Comparison of ENCODE assay signal across 16 cellular contexts in genomic region chr6:42443312-42444075, GRCh38. TPM values are rescaled to one million over a fixed set of nuclear protein-coding genes. Genes with fewer than 3 reads are reported as not detected.
DNase-seq lines count a peak whose midpoint lies in the region; ATAC-seq and TF ChIP-seq lines count a peak whose summit lies in the region.
"Had no signal": no experiment of that assay in that cellular context is flagged by ENCODE, and none has a peak within 500 bp of the region (broad histone marks: within the 10 kb centered on the region; RNA-seq: fewer than 3 reads in every experiment).

No MANE protein-coding gene starts in this region.

- H3K36me3 Mint-ChIP-seq in activated T-cell treated with anti-CD3 and anti-CD28 coated beads, Interleukin-2, amount 50 U/mL, for 4 hours (ENCODE audit: insufficient read depth), result peaks cover 5% of the 10 kb centered on the region
- H3K36me3 Mint-ChIP-seq in stimulated activated effector memory CD8-positive, alpha-beta T cell treated with anti-CD3 and anti-CD28 coated beads, Interleukin-12 subunit alpha, Interleukin-12 subunit beta, amount 100 ng/mL, for 72 hours, result peaks cover 18% of the 10 kb centered on the region

- DNase-seq in activated T-cell treated with anti-CD3 and anti-CD28 coated beads, Interleukin-2, amount 50 U/mL, for 4 hours, result no peak
- DNase-seq in activated T-cell treated with anti-CD3 and anti-CD28 coated beads for 4 hours, result no peak
- DNase-seq in WERI-Rb-1, result peak; percentile 3
- no peak for DNase-seq in stimulated activated effector memory CD8-positive, alpha-beta T cell treated with anti-CD3 and anti-CD28 coated beads, Interleukin-12 subunit alpha, Interleukin-12 subunit beta, amount 100 ng/mL, for 72 hours (ENCODE audit: low spot score in 2 of 2)
- DNase-seq in DMS 273 treated with DMSO at 0.1 percent for 48 hours (lab: John Stamatoyannopoulos, UW), result no peak
- DNase-seq: cerebellar nuclear complex, DND-41, H7, islet precursor cell, NCI-H1092 treated with DMSO at 0.1 percent for 48 hours, NCI-H69, SHP77 had no signal

- peak overlapping the region; percentile 62 for H3K4me3 Mint-ChIP-seq in activated T-cell treated with anti-CD3 and anti-CD28 coated beads, Interleukin-2, amount 50 U/mL, for 4 hours
- peak overlapping the region; percentile 94 for H3K4me3 Mint-ChIP-seq in stimulated activated effector memory CD8-positive, alpha-beta T cell treated with anti-CD3 and anti-CD28 coated beads, Interleukin-12 subunit alpha, Interleukin-12 subunit beta, amount 100 ng/mL, for 72 hours

- no peak overlapping the region for H3K4me3 ChIP-seq in WERI-Rb-1 (ENCODE audit: low read depth, low read length)
- H3K4me3 ChIP-seq in gastroesophageal sphincter, result peak overlapping the region in 1 of 2 donors; percentile 15
- H3K4me3 ChIP-seq: skin epidermis had no signal

- H3K27me3 Mint-ChIP-seq in activated T-cell treated with anti-CD3 and anti-CD28 coated beads, Interleukin-2, amount 50 U/mL, for 4 hours (ENCODE audit: low read depth), result no peaks in the 10 kb centered on the region

- peaks cover 74% of the 10 kb centered on the region for H3K4me1 Mint-ChIP-seq in activated T-cell treated with anti-CD3 and anti-CD28 coated beads, Interleukin-2, amount 50 U/mL, for 4 hours (ENCODE audit: low read depth)
- peaks cover 79% of the 10 kb centered on the region for H3K4me1 Mint-ChIP-seq in stimulated activated effector memory CD8-positive, alpha-beta T cell treated with anti-CD3 and anti-CD28 coated beads, Interleukin-12 subunit alpha, Interleukin-12 subunit beta, amount 100 ng/mL, for 72 hours

- H3K27me3 ChIP-seq in WERI-Rb-1 (ENCODE audit: insufficient read depth, low read depth, severe bottlenecking) (no peaks in the 10 kb centered on the region), gastroesophageal sphincter (no peaks in the 10 kb centered on the region)

- TF ChIP-seq EP300 in gastroesophageal sphincter (IDR thresholded peaks at IDR 0.05), result no peak

- H3K36me3 ChIP-seq in WERI-Rb-1 (no peaks in the 10 kb centered on the region), gastroesophageal sphincter (no peaks in the 10 kb centered on the region)

- WGBS in gastroesophageal sphincter (ENCODE audit: low coverage in 1 of 2), 2 donors, result 34 to 48% methylated on average over 7 to 10 of the region's 11 CpGs

- ATAC-seq in activated T-cell treated with anti-CD3 and anti-CD28 coated beads, Interleukin-2, amount 50 U/mL, for 4 hours, result peak in 1 of 2 donors; percentile 12
- no peak for ATAC-seq in gastroesophageal sphincter
- peak; percentile 24 for ATAC-seq in stimulated activated effector memory CD8-positive, alpha-beta T cell treated with anti-CD3 and anti-CD28 coated beads, Interleukin-12 subunit alpha, Interleukin-12 subunit beta, amount 100 ng/mL, for 72 hours
- ATAC-seq in GM18868 (IDR thresholded peaks at IDR 0.05; ENCODE audit: unreplicated experiment), result no peak
- ATAC-seq in HG03045 (IDR thresholded peaks at IDR 0.05; ENCODE audit: unreplicated experiment), result no peak

- no peaks in the 10 kb centered on the region for H3K9me3 Mint-ChIP-seq in activated T-cell treated with anti-CD3 and anti-CD28 coated beads, Interleukin-2, amount 50 U/mL, for 4 hours
- H3K9me3 Mint-ChIP-seq in stimulated activated effector memory CD8-positive, alpha-beta T cell treated with anti-CD3 and anti-CD28 coated beads, Interleukin-12 subunit alpha, Interleukin-12 subunit beta, amount 100 ng/mL, for 72 hours, result no peaks in the 10 kb centered on the region

- peak overlapping the region; percentile 92 for H3K27ac Mint-ChIP-seq in stimulated activated effector memory CD8-positive, alpha-beta T cell treated with anti-CD3 and anti-CD28 coated beads, Interleukin-12 subunit alpha, Interleukin-12 subunit beta, amount 100 ng/mL, for 72 hours

- no peak for TF ChIP-seq POLR2A in gastroesophageal sphincter (IDR thresholded peaks at IDR 0.05)

- TF ChIP-seq CTCF in WERI-Rb-1 (IDR thresholded peaks at IDR 0.05; ENCODE audit: low read depth, low read length) (no peak), gastroesophageal sphincter (IDR thresholded peaks at IDR 0.05) (no peak)

- peaks cover 10 to 73% (median 18%) of the 10 kb centered on the region in 3 donors for H3K4me1 ChIP-seq in gastroesophageal sphincter

- no peaks in the 10 kb centered on the region for H3K9me3 ChIP-seq in WERI-Rb-1 (ENCODE audit: severe bottlenecking)
- H3K9me3 ChIP-seq in gastroesophageal sphincter, result no peaks in the 10 kb centered on the region

- H3K27ac ChIP-seq in WERI-Rb-1 (no peak overlapping the region), gastroesophageal sphincter (peak overlapping the region in 3 of 4 donors; percentile 76 to 84 (median 78))

RNA-seq across cellular contexts. Expression of gene TRERF1, which starts 8.2 kb away (rescaled TPM):
- total RNA-seq in activated T-cell treated with anti-CD3 and anti-CD28 coated beads, Interleukin-2, amount 50 U/mL, for 4 hours, result 1 to 10 TPM; 8.9 to 9.4 (median 9.0) TPM
- 1 to 10 TPM; 3.2 to 7.4 (median 5.4) TPM for total RNA-seq in gastroesophageal sphincter
